In genomic region chr12:18907154-18907553, GRCh38 we compare ENCODE assay signal across 1 cellular context.
TF ChIP-seq lines count a peak whose summit lies in the region.

No MANE protein-coding gene starts in this region.

TF ChIP-seq in GM23338, 12 proteins besides CTCF, POLR2A, EP300 and RAD21 (continued from another document):
- TF ChIP-seq ZNF462 (CRISPR knock-in tag; IDR thresholded peaks at IDR 0.05) = no peak
- no peak for TF ChIP-seq REST (IDR thresholded peaks at IDR 0.05; ENCODE audit: unreplicated experiment)
- no peak for TF ChIP-seq POLR2AphosphoS5 (IDR thresholded peaks at IDR 0.05; ENCODE audit: low read depth)
- no peak for TF ChIP-seq ETS1 (IDR thresholded peaks at IDR 0.05)
